8 cellular contexts compared by ENCODE assay signal in genomic region chr20:19903168-19903676, GRCh38.
DNase-seq lines count a peak whose midpoint lies in the region; ATAC-seq and TF ChIP-seq lines count a peak whose summit lies in the region.

No MANE protein-coding gene starts in this region.

- intact Hi-C loops in left ventricle myocardium superior (cut with micrococcal nuclease), result no loop called here

- peak overlapping the region; percentile 65 for H3K4me2 ChIP-seq in OCI-LY3 (ENCODE audit: low read length)

- peak; percentile 66 for DNase-seq in GM10266 (ENCODE audit: extremely low spot score)
- DNase-seq in left ventricle myocardium superior, result peak; percentile 46
- no peak for DNase-seq in stimulated activated CD4-positive, alpha-beta T cell treated with anti-CD3 and anti-CD28 coated beads, Interleukin-15, amount 100 ng/mL, for 24 hours
- DNase-seq in stimulated activated naive CD4-positive, alpha-beta T cell (lab: John Stamatoyannopoulos, UW), result no peak
- no peak for DNase-seq in NCI-H2171 treated with DMSO at 0.1 percent for 48 hours (lab: John Stamatoyannopoulos, UW)

- H3K9ac ChIP-seq in OCI-LY3 (ENCODE audit: low read length), result no peak overlapping the region

- peak; percentile 61 for ATAC-seq in HG02981 (IDR thresholded peaks at IDR 0.05; ENCODE audit: unreplicated experiment)
- peak; percentile 42 for ATAC-seq in left ventricle myocardium superior
- ATAC-seq in GM18520 (IDR thresholded peaks at IDR 0.05; ENCODE audit: unreplicated experiment), result no peak

- peaks cover 8% of the 10 kb centered on the region for H3K4me1 ChIP-seq in OCI-LY3 (ENCODE audit: low read length)

- peaks cover 11% of the 10 kb centered on the region for H3K36me3 ChIP-seq in OCI-LY3 (replicated peaks; ENCODE audit: low read depth, low read length)

- H3K27ac ChIP-seq in OCI-LY3 (ENCODE audit: low read length), result no peak overlapping the region

- peaks cover 16% of the 10 kb centered on the region for H3K9me3 ChIP-seq in OCI-LY3 (ENCODE audit: insufficient read depth, low read length)

- H2AFZ ChIP-seq in OCI-LY3 (ENCODE audit: low read depth, low read length), result no peak overlapping the region

- H3K79me2 ChIP-seq in OCI-LY3 (ENCODE audit: low read length), result no peaks in the 10 kb centered on the region

- peak; percentile 63 for TF ChIP-seq CTCF in GM10266 (IDR thresholded peaks at IDR 0.05; ENCODE audit: control insufficient read depth, insufficient read depth, low read depth, missing control alignments)
- peak; percentile 91 for TF ChIP-seq CTCF in OCI-LY3 (IDR thresholded peaks at IDR 0.05; ENCODE audit: low read depth, low read length)

- H4K20me1 ChIP-seq in OCI-LY3 (ENCODE audit: insufficient read depth, low read length), result no peaks in the 10 kb centered on the region

- peaks cover 12% of the 10 kb centered on the region; the same call in 1 of the 2 replicates for H3K27me3 ChIP-seq in OCI-LY3 (ENCODE audit: low read depth, low read length)

- H3K4me3 ChIP-seq in OCI-LY3 (ENCODE audit: low read length), result peak overlapping the region; percentile 12

Comparison
In these comparisons a context has a peak if more than half of its experiments do, and no peak if none do; other contexts are left out.
1. DNase-seq: peak in GM10266 (single experiment) and left ventricle myocardium superior (single experiment); none in stimulated activated CD4-positive, alpha-beta T cell treated with anti-CD3 and anti-CD28 coated beads, Interleukin-15, amount 100 ng/mL, for 24 hours (single experiment), stimulated activated naive CD4-positive, alpha-beta T cell (0 of 6) and NCI-H2171 treated with DMSO at 0.1 percent for 48 hours (single experiment).